8 cellular contexts compared by ENCODE assay signal in genomic region chr21:15729674-15730483, GRCh38. TPM values are rescaled to one million over a fixed set of nuclear protein-coding genes. Genes with fewer than 3 reads are reported as not detected.
DNase-seq lines count a peak whose midpoint lies in the region; ATAC-seq, FAIRE-seq and TF ChIP-seq lines count a peak whose summit lies in the region.

Gene USP25, plus strand, starts transcription at chr21:15729982. Its CDS starts 412 bp downstream, at chr21:15730394.

- no peak for FAIRE-seq in kidney (lab: Jason Lieb, UNC)

- peaks cover 10% of the 10 kb centered on the region for H3K36me3 Mint-ChIP-seq in central memory CD8-positive, alpha-beta T cell (ENCODE audit: insufficient read depth)

- peak within 1 kb of the TSS; percentile 95 for H3K27ac Mint-ChIP-seq in central memory CD8-positive, alpha-beta T cell (ENCODE audit: low read depth)

- TF ChIP-seq CTCF in kidney (IDR thresholded peaks at IDR 0.05; ENCODE audit: borderline replicate concordance, extremely low read depth, insufficient read depth): no peak

- peak within 1 kb of the TSS; percentile 89 to 90 for H3K27ac ChIP-seq in kidney (ENCODE audit: low read depth in 2 of 2, low read length in 2 of 2)

- H3K4me3 Mint-ChIP-seq in central memory CD8-positive, alpha-beta T cell: peak within 1 kb of the TSS; percentile 98

- H3K4me1 ChIP-seq in kidney (ENCODE audit: control insufficient read depth in 1 of 2, insufficient read depth in 1 of 2, low read depth in 1 of 2, low read length in 2 of 2): peaks cover 2 to 5% of the 10 kb centered on the region in 2 donors

- no peaks in the 10 kb centered on the region for H3K9me3 Mint-ChIP-seq in central memory CD8-positive, alpha-beta T cell

- intact Hi-C loops in kidney (cut with DNase I): no loop called here

- H3K27me3 Mint-ChIP-seq in central memory CD8-positive, alpha-beta T cell: no peaks in the 10 kb centered on the region

- peak; percentile 96 for DNase-seq in AG08395 (ENCODE audit: low spot score)
- peak; percentile 62 for DNase-seq in NCI-H345 treated with DMSO at 0.1 percent for 48 hours (lab: John Stamatoyannopoulos, UW; ENCODE audit: unreplicated experiment)
- peak; percentile 60 to 63 for DNase-seq in central memory CD8-positive, alpha-beta T cell (ENCODE audit: low spot score in 2 of 2)
- peak; percentile 97 for DNase-seq in kidney
- peak; percentile 88 for DNase-seq in stimulated activated CD4-positive, alpha-beta T cell treated with anti-CD3 and anti-CD28 coated beads, Interleukin-15, amount 100 ng/mL, for 24 hours

- peaks cover 23% of the 10 kb centered on the region for H3K4me1 Mint-ChIP-seq in central memory CD8-positive, alpha-beta T cell

- no peaks in the 10 kb centered on the region for H3K36me3 ChIP-seq in kidney (ENCODE audit: control insufficient read depth in 1 of 2, insufficient read depth in 2 of 2, low read length in 2 of 2)

- H3K9me3 ChIP-seq in kidney (ENCODE audit: control insufficient read depth in 1 of 2, low read length in 2 of 2): no peaks in the 10 kb centered on the region

- peak; percentile 39 for ATAC-seq in GM18873 (IDR thresholded peaks at IDR 0.05; ENCODE audit: low FRiP score, unreplicated experiment)
- ATAC-seq in HG03108 (IDR thresholded peaks at IDR 0.05; ENCODE audit: unreplicated experiment): peak; percentile 69
- ATAC-seq in activated CD4-positive, CD25-positive, alpha-beta regulatory T cell treated with anti-CD3 and anti-CD28 coated beads, Interleukin-2, amount 50 U/mL, for 24 hours: peak; percentile 74 to 78
- ATAC-seq in central memory CD8-positive, alpha-beta T cell (replicated peaks; ENCODE audit: extremely low read depth, poor library complexity, severe bottlenecking): peak; percentile 68

- H3K9ac ChIP-seq in kidney (ENCODE audit: low read length in 2 of 2): peak within 1 kb of the TSS; percentile 74 to 79

- H3K4me3 ChIP-seq in kidney (ENCODE audit: low read length in 2 of 2): peak within 1 kb of the TSS; percentile 77 to 96

RNA-seq across cellular contexts. Expression of gene USP25, which starts in this region (rescaled TPM):
- 51.6 TPM for total RNA-seq in kidney
- polyA plus RNA-seq in kidney (ENCODE audit: insufficient read depth, low read depth, low replicate concordance): 14.0 TPM

Comparison
In these comparisons a context has a peak if more than half of its experiments do, and no peak if none do; other contexts are left out.
1. Peak in every context shown above with its lines: DNase-seq, ATAC-seq, H3K4me3 ChIP-seq and H3K27ac ChIP-seq.